ENCODE assay signal across 23 cellular contexts in the genomic region with DNA sequence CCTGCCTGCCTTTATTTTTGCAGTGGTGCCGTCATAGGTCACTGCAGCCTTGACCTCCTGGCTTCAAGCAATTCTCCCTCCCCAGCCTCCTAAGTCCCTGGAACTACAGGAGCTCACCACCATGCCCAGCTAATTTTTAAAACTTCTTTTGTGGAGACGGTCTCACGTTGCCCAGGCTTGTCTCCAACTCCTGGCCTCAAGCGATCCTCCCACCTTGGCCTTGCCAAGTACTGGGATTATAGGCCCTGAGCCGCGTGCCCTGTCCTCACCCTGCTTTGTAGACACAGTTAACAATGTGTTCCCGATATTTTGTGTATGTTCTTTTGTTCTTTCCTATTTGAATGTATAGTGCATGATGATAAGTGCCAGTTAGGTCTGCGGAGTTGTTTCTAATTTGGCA. TPM values are rescaled to one million over a fixed set of nuclear protein-coding genes. Genes with fewer than 3 reads are reported as not detected.
DNase-seq lines count a peak whose midpoint lies in the region; ATAC-seq and TF ChIP-seq lines count a peak whose summit lies in the region.
"Had no signal": no experiment of that assay in that cellular context is flagged by ENCODE, and none has a peak within 500 bp of the region (broad histone marks: within the 10 kb centered on the region; RNA-seq: fewer than 3 reads in every experiment).

No MANE protein-coding gene starts in this region.

- peaks cover 39% of the 10 kb centered on the region for H3K36me3 ChIP-seq in effector memory CD4-positive, alpha-beta T cell (ENCODE audit: control insufficient read depth, insufficient read depth, low read length)

- H3K4me3 Mint-ChIP-seq in WTC11 (no peak overlapping the region), mesothelial cell of epicardium (no peak overlapping the region)
- H3K4me3 Mint-ChIP-seq: activated CD8-positive, alpha-beta T cell treated with anti-CD3 and anti-CD28 coated beads for 36 hours; type B pancreatic cell had no signal

- H3K4me1 Mint-ChIP-seq in WTC11 (peaks cover 14% of the 10 kb centered on the region; the same call in 1 of the 2 replicates), mesothelial cell of epicardium (no peaks in the 10 kb centered on the region)

- CTCF ChIA-PET in WTC11 (lab: Charles Lee), result interaction anchor here (0.7 to 0.9 kb wide), 2 partner anchors 31 to 241 kb away, joined by 3 read pairs; no protein-coding TSS in a partner anchor

- TF ChIP-seq CTCF in WTC11 (IDR thresholded peaks at IDR 0.05) (no peak), mesothelial cell of epicardium (IDR thresholded peaks at IDR 0.05; ENCODE audit: unreplicated experiment) (no peak)

- intact Hi-C loops in Right ventricle myocardium superior (cut with DNase I), result no loop called here
- intact Hi-C loops in cardiac septum (cut with DNase I), result no loop called here

- H3K27me3 ChIP-seq in effector memory CD4-positive, alpha-beta T cell (replicated peaks; ENCODE audit: control insufficient read depth, insufficient read depth, low read length, poor library complexity, severe bottlenecking), result no peaks in the 10 kb centered on the region
- H3K27me3 ChIP-seq: hepatocyte, left lung, SJCRH30 had no signal

- no peaks in the 10 kb centered on the region for H3K27me3 Mint-ChIP-seq in WTC11 (ENCODE audit: low read depth)
- H3K27me3 Mint-ChIP-seq in mesothelial cell of epicardium (ENCODE audit: low read depth), result no peaks in the 10 kb centered on the region
- H3K27me3 Mint-ChIP-seq: activated CD8-positive, alpha-beta T cell treated with anti-CD3 and anti-CD28 coated beads for 36 hours; type B pancreatic cell had no signal

- no peak overlapping the region for H3K27ac ChIP-seq in effector memory CD4-positive, alpha-beta T cell (ENCODE audit: insufficient read depth, low read length, poor library complexity, severe bottlenecking)
- H3K27ac ChIP-seq: hepatocyte, left lung, SJCRH30 had no signal

- POLR2A ChIA-PET in WTC11 (lab: Charles Lee), result interaction anchor here (0.8 kb wide), 1 partner anchor 10 kb away, joined by 6 read pairs; the partner anchor contains the start of gene WTIP

- H3K4me3 ChIP-seq in effector memory CD4-positive, alpha-beta T cell (ENCODE audit: insufficient read depth, low read depth, low read length, poor library complexity, severe bottlenecking), result no peak overlapping the region
- H3K4me3 ChIP-seq: hepatocyte, left lung, SJCRH30 had no signal

- DNase-seq in Right ventricle myocardium superior (no peak), cardiac septum (ENCODE audit: low spot score) (no peak), WTC11 (ENCODE audit: low spot score) (no peak), mesothelial cell of epicardium (ENCODE audit: low spot score in 2 of 2, unreplicated experiment in 2 of 2) (no peak), H4 (ENCODE audit: low spot score) (no peak), AG08396 (ENCODE audit: low spot score) (no peak)
- DNase-seq in effector memory CD4-positive, alpha-beta T cell, result no peak
- DNase-seq: activated CD4-positive, CD25-positive, alpha-beta regulatory T cell; activated CD8-positive, alpha-beta T cell treated with anti-CD3 and anti-CD28 coated beads for 36 hours; activated gamma-delta T cell treated with Interleukin-2 at 50 U/mL for 16 hours; activated T-cell treated with anti-CD3 and anti-CD28 coated beads for 4 hours; C1 segment of cervical spinal cord; central memory CD4-positive, alpha-beta T cell; DMS79 treated with DMSO at 0.1 percent for 48 hours; GF-D8; HCEC 1CT; left lung; NCI-H1105; NCI-H187 treated with DMSO at 0.1 percent for 48 hours; NCI-H526; SJCRH30 had no signal

- H3K9me3 Mint-ChIP-seq in WTC11 (no peaks in the 10 kb centered on the region), mesothelial cell of epicardium (no peaks in the 10 kb centered on the region)
- H3K9me3 Mint-ChIP-seq: activated CD8-positive, alpha-beta T cell treated with anti-CD3 and anti-CD28 coated beads for 36 hours; type B pancreatic cell had no signal

- H3K4me1 ChIP-seq in effector memory CD4-positive, alpha-beta T cell (ENCODE audit: control insufficient read depth, insufficient read depth, low read length, poor library complexity, severe bottlenecking), result no peaks in the 10 kb centered on the region
- H3K4me1 ChIP-seq: SJCRH30 had no signal

- no peaks in the 10 kb centered on the region for H3K9me3 ChIP-seq in effector memory CD4-positive, alpha-beta T cell (ENCODE audit: control insufficient read depth, low read length)
- H3K9me3 ChIP-seq: left lung, SJCRH30 had no signal

- ATAC-seq in Right ventricle myocardium superior (ENCODE audit: poor library complexity) (peak; percentile 14), WTC11 (no peak)
- ATAC-seq: activated CD8-positive, alpha-beta T cell treated with anti-CD3 and anti-CD28 coated beads for 36 hours; left lung had no signal

- H3K36me3 Mint-ChIP-seq in WTC11 (peaks cover 55% of the 10 kb centered on the region), mesothelial cell of epicardium (peaks cover 27% of the 10 kb centered on the region)

- H3K27ac Mint-ChIP-seq in WTC11, result peak overlapping the region; percentile 64
- peak overlapping the region; percentile 17 for H3K27ac Mint-ChIP-seq in mesothelial cell of epicardium
- H3K27ac Mint-ChIP-seq: type B pancreatic cell had no signal

TF ChIP-seq in WTC11, 78 proteins besides CTCF, POLR2A, EP300 and RAD21:
- TF ChIP-seq, protein P1, sequence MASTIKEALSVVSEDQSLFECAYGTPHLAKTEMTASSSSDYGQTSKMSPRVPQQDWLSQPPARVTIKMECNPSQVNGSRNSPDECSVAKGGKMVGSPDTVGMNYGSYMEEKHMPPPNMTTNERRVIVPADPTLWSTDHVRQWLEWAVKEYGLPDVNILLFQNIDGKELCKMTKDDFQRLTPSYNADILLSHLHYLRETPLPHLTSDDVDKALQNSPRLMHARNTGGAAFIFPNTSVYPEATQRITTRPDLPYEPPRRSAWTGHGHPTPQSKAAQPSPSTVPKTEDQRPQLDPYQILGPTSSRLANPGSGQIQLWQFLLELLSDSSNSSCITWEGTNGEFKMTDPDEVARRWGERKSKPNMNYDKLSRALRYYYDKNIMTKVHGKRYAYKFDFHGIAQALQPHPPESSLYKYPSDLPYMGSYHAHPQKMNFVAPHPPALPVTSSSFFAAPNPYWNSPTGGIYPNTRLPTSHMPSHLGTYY (CRISPR knock-in tag; IDR thresholded peaks at IDR 0.05), result no peak
- no peak for TF ChIP-seq TEAD4 (CRISPR knock-in tag; IDR thresholded peaks at IDR 0.05)

RNA-seq across cellular contexts. Expression of gene WTIP, which starts 9.7 kb away (rescaled TPM):
- total RNA-seq in Right ventricle myocardium superior (20.4 TPM), cardiac septum (34.7 TPM), WTC11 (2021) (14.3 to 18.1 TPM (median 16.0 TPM) in 3 replicates), mesothelial cell of epicardium (42.3 to 45.9 TPM (median 42.5 TPM) in 3 replicates)
- total RNA-seq in H4 (2014; rRNA removed; shearing (Covaris generic)), result 9.9 and 11.4 TPM in 2 replicates

RNA-seq across cellular contexts. Expression of gene UBA2, which starts 43.7 kb away (rescaled TPM):
- total RNA-seq in Right ventricle myocardium superior, result 41.7 TPM
- 49.3 TPM for total RNA-seq in cardiac septum
- total RNA-seq in WTC11 (2021), result 156 to 163 TPM (median 162 TPM) in 3 replicates
- 98.7 to 113 TPM (median 106 TPM) in 3 replicates for total RNA-seq in mesothelial cell of epicardium
- total RNA-seq in H4 (2014; rRNA removed; shearing (Covaris generic)), result 258 and 295 TPM in 2 replicates
